Comparison of ENCODE assay signal across 1 cellular context in genomic region chr1:225465793-225466517, GRCh38.
TF ChIP-seq lines count a peak whose summit lies in the region.

No MANE protein-coding gene starts in this region.

TF ChIP-seq in HepG2, 621 proteins besides CTCF, POLR2A, EP300 and RAD21:
- 0 out of 2 replicates have a peak, but pooled peaks have one; percentile 24 for TF ChIP-seq ZNF768 (CRISPR knock-in tag; IDR thresholded peaks at IDR 0.05)
- no peak for TF ChIP-seq NFE2 (CRISPR knock-in tag; IDR thresholded peaks at IDR 0.05)
TF ChIP-seq in HepG2: peak in this region for 1.
